ENCODE assay signal across 15 cellular contexts in genomic region chr13:94267581-94267980, GRCh38.
"Had no signal": no experiment of that assay in that cellular context is flagged by ENCODE, and none has a peak within 500 bp of the region (broad histone marks: within the 10 kb centered on the region; RNA-seq: fewer than 3 reads in every experiment).

No MANE protein-coding gene starts in this region.

- H3K4me3 ChIP-seq: ascending aorta, breast epithelium, right lobe of liver, stomach, thoracic aorta had no signal

- H3K27ac ChIP-seq: ascending aorta, breast epithelium, right lobe of liver, stomach, thoracic aorta, WERI-Rb-1 had no signal

- ATAC-seq: activated CD8-positive, alpha-beta memory T cell treated with anti-CD3 and anti-CD28 coated beads, Interleukin-2, amount 10 ng/mL, durations not matched to agents 7 days and 5 days; activated naive CD8-positive, alpha-beta T cell treated with anti-CD3 and anti-CD28 coated beads, Interleukin-2, amount 50 U/mL, for 24 hours; effector memory CD8-positive, alpha-beta T cell; right lobe of liver had no signal

- H3K36me3 ChIP-seq: ascending aorta, breast epithelium, right lobe of liver, stomach, thoracic aorta had no signal

- H3K4me1 ChIP-seq: ascending aorta, breast epithelium, right lobe of liver, stomach had no signal

- H3K9me3 ChIP-seq: ascending aorta, breast epithelium, right lobe of liver, stomach, thoracic aorta had no signal

- DNase-seq: activated CD4-positive, alpha-beta T cell treated with anti-CD3 and anti-CD28 coated beads, Interleukin-2, amount 50 U/mL, for 48 hours; activated CD8-positive, alpha-beta memory T cell treated with anti-CD3 and anti-CD28 coated beads, Interleukin-2, amount 10 ng/mL, durations not matched to agents 7 days and 5 days; activated naive CD4-positive, alpha-beta T cell treated with anti-CD3 and anti-CD28 coated beads for 36 hours; activated naive CD8-positive, alpha-beta T cell treated with anti-CD3 and anti-CD28 coated beads, Interleukin-2, amount 50 U/mL, for 24 hours; activated T-cell treated with anti-CD3 and anti-CD28 coated beads, Interleukin-2, amount 50 U/mL, for 1 hour; cerebellar nuclear complex; effector memory CD8-positive, alpha-beta T cell; foreskin melanocyte; head of caudate nucleus; right lobe of liver; stomach; WERI-Rb-1 had no signal

- H3K27me3 ChIP-seq: ascending aorta, breast epithelium, right lobe of liver, stomach had no signal
